ENCODE assay signal across 5 cellular contexts in the genomic region with DNA sequence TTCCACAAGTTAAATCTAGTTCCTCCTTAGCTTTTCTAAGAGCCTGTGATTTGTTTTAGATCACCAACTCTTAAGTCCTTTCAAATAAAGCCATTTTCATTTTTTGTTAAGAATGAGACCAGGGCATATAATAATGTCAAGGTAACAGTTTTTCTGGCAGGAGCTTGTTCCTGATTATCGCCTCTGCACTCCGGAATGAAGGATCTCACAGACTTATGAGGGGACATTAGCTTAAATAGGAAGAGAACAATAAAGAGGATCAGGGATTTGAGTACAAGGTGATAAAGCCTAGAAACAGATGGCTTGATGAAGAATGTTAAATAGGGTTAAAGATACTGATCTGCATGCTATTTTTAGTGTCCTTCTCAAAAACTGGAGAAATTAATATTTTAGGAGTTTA.
"Had no signal": no experiment of that assay in that cellular context is flagged by ENCODE, and none has a peak within 500 bp of the region (broad histone marks: within the 10 kb centered on the region; RNA-seq: fewer than 3 reads in every experiment).

No MANE protein-coding gene starts in this region.

- FAIRE-seq: HepG2 had no signal

- DNase-seq: GM23248, GOT3, H7, HFFc6 had no signal
